ENCODE assay signal across 1 cellular context in genomic region chr12:52413787-52414345, GRCh38.
TF ChIP-seq lines count a peak whose summit lies in the region.

No MANE protein-coding gene starts in this region.

TF ChIP-seq in H1, 55 proteins besides CTCF, POLR2A, EP300 and RAD21:
- TF ChIP-seq CHD1 (IDR thresholded peaks at IDR 0.05; ENCODE audit: low read depth, low read length) (no peak), CBX5 (IDR thresholded peaks at IDR 0.05; ENCODE audit: low read depth, low read length) (no peak), GABPA (IDR thresholded peaks at IDR 0.05; ENCODE audit: borderline replicate concordance, insufficient read depth, low read length) (no peak), MAFK (IDR thresholded peaks at IDR 0.05; ENCODE audit: low read depth, low read length) (no peak), SAP30 (IDR thresholded peaks at IDR 0.05; ENCODE audit: insufficient read depth, insufficient replicate concordance, low read length) (no peak), RXRA (IDR thresholded peaks at IDR 0.05; ENCODE audit: insufficient read depth, low read depth, low read length) (no peak), RFX5 (IDR thresholded peaks at IDR 0.05; ENCODE audit: borderline replicate concordance, low read depth, low read length) (no peak), SP2 (IDR thresholded peaks at IDR 0.05; ENCODE audit: low read length) (no peak), JUND (IDR thresholded peaks at IDR 0.05; ENCODE audit: low read length) (no peak), BRCA1 (IDR thresholded peaks at IDR 0.05; ENCODE audit: low read depth, low read length) (no peak), SP1 (IDR thresholded peaks at IDR 0.05; ENCODE audit: low read depth, low read length) (no peak), HDAC2 (IDR thresholded peaks at IDR 0.05; ENCODE audit: borderline replicate concordance in 1 of 2, low read depth in 2 of 2, low read length in 2 of 2) (no peak), MAX (IDR thresholded peaks at IDR 0.05) (no peak), CREB1 (IDR thresholded peaks at IDR 0.05) (no peak), SP4 (IDR thresholded peaks at IDR 0.05; ENCODE audit: low read length) (no peak), EGR1 (IDR thresholded peaks at IDR 0.05; ENCODE audit: borderline replicate concordance, low read depth, low read length) (no peak), SRF (IDR thresholded peaks at IDR 0.05; ENCODE audit: low read depth, low read length) (no peak), PHF8 (conservative IDR thresholded peaks at IDR 0.05; ENCODE audit: low read depth, low read length) (no peak), FOSL1 (IDR thresholded peaks at IDR 0.05; ENCODE audit: insufficient read depth, low read depth, low read length) (no peak)
- TF ChIP-seq, protein P1, sequence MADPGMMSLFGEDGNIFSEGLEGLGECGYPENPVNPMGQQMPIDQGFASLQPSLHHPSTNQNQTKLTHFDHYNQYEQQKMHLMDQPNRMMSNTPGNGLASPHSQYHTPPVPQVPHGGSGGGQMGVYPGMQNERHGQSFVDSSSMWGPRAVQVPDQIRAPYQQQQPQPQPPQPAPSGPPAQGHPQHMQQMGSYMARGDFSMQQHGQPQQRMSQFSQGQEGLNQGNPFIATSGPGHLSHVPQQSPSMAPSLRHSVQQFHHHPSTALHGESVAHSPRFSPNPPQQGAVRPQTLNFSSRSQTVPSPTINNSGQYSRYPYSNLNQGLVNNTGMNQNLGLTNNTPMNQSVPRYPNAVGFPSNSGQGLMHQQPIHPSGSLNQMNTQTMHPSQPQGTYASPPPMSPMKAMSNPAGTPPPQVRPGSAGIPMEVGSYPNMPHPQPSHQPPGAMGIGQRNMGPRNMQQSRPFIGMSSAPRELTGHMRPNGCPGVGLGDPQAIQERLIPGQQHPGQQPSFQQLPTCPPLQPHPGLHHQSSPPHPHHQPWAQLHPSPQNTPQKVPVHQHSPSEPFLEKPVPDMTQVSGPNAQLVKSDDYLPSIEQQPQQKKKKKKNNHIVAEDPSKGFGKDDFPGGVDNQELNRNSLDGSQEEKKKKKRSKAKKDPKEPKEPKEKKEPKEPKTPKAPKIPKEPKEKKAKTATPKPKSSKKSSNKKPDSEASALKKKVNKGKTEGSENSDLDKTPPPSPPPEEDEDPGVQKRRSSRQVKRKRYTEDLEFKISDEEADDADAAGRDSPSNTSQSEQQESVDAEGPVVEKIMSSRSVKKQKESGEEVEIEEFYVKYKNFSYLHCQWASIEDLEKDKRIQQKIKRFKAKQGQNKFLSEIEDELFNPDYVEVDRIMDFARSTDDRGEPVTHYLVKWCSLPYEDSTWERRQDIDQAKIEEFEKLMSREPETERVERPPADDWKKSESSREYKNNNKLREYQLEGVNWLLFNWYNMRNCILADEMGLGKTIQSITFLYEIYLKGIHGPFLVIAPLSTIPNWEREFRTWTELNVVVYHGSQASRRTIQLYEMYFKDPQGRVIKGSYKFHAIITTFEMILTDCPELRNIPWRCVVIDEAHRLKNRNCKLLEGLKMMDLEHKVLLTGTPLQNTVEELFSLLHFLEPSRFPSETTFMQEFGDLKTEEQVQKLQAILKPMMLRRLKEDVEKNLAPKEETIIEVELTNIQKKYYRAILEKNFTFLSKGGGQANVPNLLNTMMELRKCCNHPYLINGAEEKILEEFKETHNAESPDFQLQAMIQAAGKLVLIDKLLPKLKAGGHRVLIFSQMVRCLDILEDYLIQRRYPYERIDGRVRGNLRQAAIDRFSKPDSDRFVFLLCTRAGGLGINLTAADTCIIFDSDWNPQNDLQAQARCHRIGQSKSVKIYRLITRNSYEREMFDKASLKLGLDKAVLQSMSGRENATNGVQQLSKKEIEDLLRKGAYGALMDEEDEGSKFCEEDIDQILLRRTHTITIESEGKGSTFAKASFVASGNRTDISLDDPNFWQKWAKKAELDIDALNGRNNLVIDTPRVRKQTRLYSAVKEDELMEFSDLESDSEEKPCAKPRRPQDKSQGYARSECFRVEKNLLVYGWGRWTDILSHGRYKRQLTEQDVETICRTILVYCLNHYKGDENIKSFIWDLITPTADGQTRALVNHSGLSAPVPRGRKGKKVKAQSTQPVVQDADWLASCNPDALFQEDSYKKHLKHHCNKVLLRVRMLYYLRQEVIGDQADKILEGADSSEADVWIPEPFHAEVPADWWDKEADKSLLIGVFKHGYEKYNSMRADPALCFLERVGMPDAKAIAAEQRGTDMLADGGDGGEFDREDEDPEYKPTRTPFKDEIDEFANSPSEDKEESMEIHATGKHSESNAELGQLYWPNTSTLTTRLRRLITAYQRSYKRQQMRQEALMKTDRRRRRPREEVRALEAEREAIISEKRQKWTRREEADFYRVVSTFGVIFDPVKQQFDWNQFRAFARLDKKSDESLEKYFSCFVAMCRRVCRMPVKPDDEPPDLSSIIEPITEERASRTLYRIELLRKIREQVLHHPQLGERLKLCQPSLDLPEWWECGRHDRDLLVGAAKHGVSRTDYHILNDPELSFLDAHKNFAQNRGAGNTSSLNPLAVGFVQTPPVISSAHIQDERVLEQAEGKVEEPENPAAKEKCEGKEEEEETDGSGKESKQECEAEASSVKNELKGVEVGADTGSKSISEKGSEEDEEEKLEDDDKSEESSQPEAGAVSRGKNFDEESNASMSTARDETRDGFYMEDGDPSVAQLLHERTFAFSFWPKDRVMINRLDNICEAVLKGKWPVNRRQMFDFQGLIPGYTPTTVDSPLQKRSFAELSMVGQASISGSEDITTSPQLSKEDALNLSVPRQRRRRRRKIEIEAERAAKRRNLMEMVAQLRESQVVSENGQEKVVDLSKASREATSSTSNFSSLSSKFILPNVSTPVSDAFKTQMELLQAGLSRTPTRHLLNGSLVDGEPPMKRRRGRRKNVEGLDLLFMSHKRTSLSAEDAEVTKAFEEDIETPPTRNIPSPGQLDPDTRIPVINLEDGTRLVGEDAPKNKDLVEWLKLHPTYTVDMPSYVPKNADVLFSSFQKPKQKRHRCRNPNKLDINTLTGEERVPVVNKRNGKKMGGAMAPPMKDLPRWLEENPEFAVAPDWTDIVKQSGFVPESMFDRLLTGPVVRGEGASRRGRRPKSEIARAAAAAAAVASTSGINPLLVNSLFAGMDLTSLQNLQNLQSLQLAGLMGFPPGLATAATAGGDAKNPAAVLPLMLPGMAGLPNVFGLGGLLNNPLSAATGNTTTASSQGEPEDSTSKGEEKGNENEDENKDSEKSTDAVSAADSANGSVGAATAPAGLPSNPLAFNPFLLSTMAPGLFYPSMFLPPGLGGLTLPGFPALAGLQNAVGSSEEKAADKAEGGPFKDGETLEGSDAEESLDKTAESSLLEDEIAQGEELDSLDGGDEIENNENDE (IDR thresholded peaks at IDR 0.05; ENCODE audit: insufficient replicate concordance, low read length), result no peak
